In the genomic region with DNA sequence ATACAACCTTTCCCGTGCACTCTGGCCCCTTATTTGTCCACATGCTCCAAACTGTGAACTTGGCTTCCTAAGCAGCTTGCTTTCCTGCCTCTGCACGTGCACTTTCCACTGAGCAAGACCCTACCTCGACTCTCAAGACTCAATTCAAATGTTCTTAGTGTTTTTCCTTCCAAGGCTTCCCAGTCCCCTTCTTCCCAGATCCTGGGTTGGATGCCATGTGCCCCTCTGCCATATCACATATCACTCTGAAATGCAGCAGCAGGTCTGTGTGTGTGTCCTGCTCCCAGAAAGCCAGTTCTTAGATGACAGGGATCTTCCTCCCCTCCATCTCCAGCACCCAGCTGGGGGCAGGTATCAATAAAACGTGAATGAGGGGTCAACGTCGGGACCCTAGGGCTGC, we compare ENCODE assay signal across 21 cellular contexts. TPM values are rescaled to one million over a fixed set of nuclear protein-coding genes. Genes with fewer than 3 reads are reported as not detected.
DNase-seq lines count a peak whose midpoint lies in the region; ATAC-seq and TF ChIP-seq lines count a peak whose summit lies in the region.
"Had no signal": no experiment of that assay in that cellular context is flagged by ENCODE, and none has a peak within 500 bp of the region (broad histone marks: within the 10 kb centered on the region; RNA-seq: fewer than 3 reads in every experiment).

No MANE protein-coding gene starts in this region.

- H3K27me3 Mint-ChIP-seq in activated CD4-positive, alpha-beta T cell treated with anti-CD3 and anti-CD28 coated beads, Interleukin-2, amount 10 ng/mL, durations not matched to agents 7 days and 5 days: no peaks in the 10 kb centered on the region
- H3K27me3 Mint-ChIP-seq in IgD-negative memory B cell (no peaks in the 10 kb centered on the region), brain (no peaks in the 10 kb centered on the region)
- H3K27me3 Mint-ChIP-seq in natural killer cell treated with Interleukin-12 subunit alpha and Interleukin-12 subunit beta and Interleukin-15 and Interleukin-18, amount 100 ng/mL, for 72 hours: no peaks in the 10 kb centered on the region
- H3K27me3 Mint-ChIP-seq: activated naive CD8-positive, alpha-beta T cell treated with anti-CD3 and anti-CD28 coated beads, Interleukin-2, amount 10 ng/mL, durations not matched to agents 7 days and 5 days had no signal

- H3K36me3 Mint-ChIP-seq in activated CD4-positive, alpha-beta T cell treated with anti-CD3 and anti-CD28 coated beads, Interleukin-2, amount 10 ng/mL, durations not matched to agents 7 days and 5 days (ENCODE audit: low read depth): peaks cover 68% of the 10 kb centered on the region
- H3K36me3 Mint-ChIP-seq in IgD-negative memory B cell (peaks cover 30% of the 10 kb centered on the region), brain (peaks cover 77% of the 10 kb centered on the region)
- peaks cover 35% of the 10 kb centered on the region for H3K36me3 Mint-ChIP-seq in natural killer cell treated with Interleukin-12 subunit alpha and Interleukin-12 subunit beta and Interleukin-15 and Interleukin-18, amount 100 ng/mL, for 72 hours

- peaks cover 26% of the 10 kb centered on the region for H3K4me1 Mint-ChIP-seq in activated CD4-positive, alpha-beta T cell treated with anti-CD3 and anti-CD28 coated beads, Interleukin-2, amount 10 ng/mL, durations not matched to agents 7 days and 5 days
- H3K4me1 Mint-ChIP-seq in IgD-negative memory B cell (peaks cover 3 to 9% (median 5%) of the 10 kb centered on the region in 3 donors), brain (peaks cover 14% of the 10 kb centered on the region)
- H3K4me1 Mint-ChIP-seq in natural killer cell treated with Interleukin-12 subunit alpha and Interleukin-12 subunit beta and Interleukin-15 and Interleukin-18, amount 100 ng/mL, for 72 hours (ENCODE audit: low read depth in 2 of 2): peaks cover 12 to 13% of the 10 kb centered on the region in 2 donors

- peaks cover 20% of the 10 kb centered on the region for H3K9me3 Mint-ChIP-seq in activated CD4-positive, alpha-beta T cell treated with anti-CD3 and anti-CD28 coated beads, Interleukin-2, amount 10 ng/mL, durations not matched to agents 7 days and 5 days
- H3K9me3 Mint-ChIP-seq in IgD-negative memory B cell: peaks cover 0 to 2% (median 1%) of the 10 kb centered on the region in 3 donors
- H3K9me3 Mint-ChIP-seq in brain: peaks cover 17 to 37% (median 34%) of the 10 kb centered on the region in 5 experiments
- H3K9me3 Mint-ChIP-seq in natural killer cell treated with Interleukin-12 subunit alpha and Interleukin-12 subunit beta and Interleukin-15 and Interleukin-18, amount 100 ng/mL, for 72 hours: no peaks in the 10 kb centered on the region

- H3K27ac Mint-ChIP-seq in activated CD4-positive, alpha-beta T cell treated with anti-CD3 and anti-CD28 coated beads, Interleukin-2, amount 10 ng/mL, durations not matched to agents 7 days and 5 days: peak overlapping the region; percentile 34
- H3K27ac Mint-ChIP-seq in IgD-negative memory B cell: no peak overlapping the region
- H3K27ac Mint-ChIP-seq in brain: peak overlapping the region in 2 of 5 experiments; percentile 10 to 41
- no peak overlapping the region for H3K27ac Mint-ChIP-seq in natural killer cell treated with Interleukin-12 subunit alpha and Interleukin-12 subunit beta and Interleukin-15 and Interleukin-18, amount 100 ng/mL, for 72 hours
- H3K27ac Mint-ChIP-seq: activated naive CD8-positive, alpha-beta T cell treated with anti-CD3 and anti-CD28 coated beads, Interleukin-2, amount 10 ng/mL, durations not matched to agents 7 days and 5 days had no signal

- no peak for TF ChIP-seq CTCF in brain (conservative IDR thresholded peaks at IDR 0.05)

- ATAC-seq in natural killer cell treated with Interleukin-12 subunit alpha and Interleukin-12 subunit beta and Interleukin-15 and Interleukin-18, amount 100 ng/mL, for 72 hours: no peak
- ATAC-seq: HepG2 had no signal

- POLR2A ChIA-PET in activated CD4-positive, alpha-beta T cell treated with anti-CD3 and anti-CD28 coated beads, Interleukin-2, amount 10 ng/mL, durations not matched to agents 7 days and 5 days (lab: Charles Lee): no interaction called here

- CTCF ChIA-PET in activated CD4-positive, alpha-beta T cell treated with anti-CD3 and anti-CD28 coated beads, Interleukin-2, amount 10 ng/mL, durations not matched to agents 7 days and 5 days (lab: Charles Lee): interaction anchor here (1.1 kb wide), 1 partner anchor 8 kb away, joined by 4 read pairs; no protein-coding TSS in a partner anchor

- H3K4me3 Mint-ChIP-seq in activated CD4-positive, alpha-beta T cell treated with anti-CD3 and anti-CD28 coated beads, Interleukin-2, amount 10 ng/mL, durations not matched to agents 7 days and 5 days: no peak overlapping the region
- H3K4me3 Mint-ChIP-seq in IgD-negative memory B cell: peak overlapping the region in 3 of 4 donors; percentile 29 to 65 (median 36)
- peak overlapping the region; percentile 68 to 90 (median 68) for H3K4me3 Mint-ChIP-seq in brain
- peak overlapping the region; percentile 19 for H3K4me3 Mint-ChIP-seq in natural killer cell treated with Interleukin-12 subunit alpha and Interleukin-12 subunit beta and Interleukin-15 and Interleukin-18, amount 100 ng/mL, for 72 hours
- H3K4me3 Mint-ChIP-seq: activated naive CD8-positive, alpha-beta T cell treated with anti-CD3 and anti-CD28 coated beads, Interleukin-2, amount 10 ng/mL, durations not matched to agents 7 days and 5 days had no signal

- peak; percentile 0 for DNase-seq in activated CD4-positive, alpha-beta T cell treated with anti-CD3 and anti-CD28 coated beads, Interleukin-2, amount 10 ng/mL, durations not matched to agents 7 days and 5 days
- DNase-seq in activated CD4-positive, alpha-beta T cell treated with anti-CD3 and anti-CD28 coated beads for 1 hour: no peak
- no peak for DNase-seq in natural killer cell treated with Interleukin-12 subunit alpha and Interleukin-12 subunit beta and Interleukin-15 and Interleukin-18, amount 100 ng/mL, for 72 hours (ENCODE audit: low spot score)
- DNase-seq in SKM-1 treated with dmso at 0.1 percent for 144 hours (lab: John Stamatoyannopoulos, UW; ENCODE audit: unreplicated experiment) (no peak), inferior parietal cortex (ENCODE audit: extremely low spot score) (no peak), SIG-M5 (lab: John Stamatoyannopoulos, UW) (no peak)
- DNase-seq: activated naive CD8-positive, alpha-beta T cell treated with anti-CD3 and anti-CD28 coated beads, Interleukin-2, amount 10 ng/mL, durations not matched to agents 7 days and 5 days; C1 segment of cervical spinal cord; foreskin fibroblast; hypothalamus; mammary epithelial cell; NCI-H1436; NCI-H69; stimulated activated CD4-positive, alpha-beta T cell treated with anti-CD3 and anti-CD28 coated beads, Interleukin-4, amount 100 ng/mL, for 24 hours; WERI-Rb-1 had no signal

RNA-seq across cellular contexts. Expression of gene ZNF557, which starts 3.0 kb away (rescaled TPM):
- total RNA-seq in activated CD4-positive, alpha-beta T cell treated with anti-CD3 and anti-CD28 coated beads, Interleukin-2, amount 10 ng/mL, durations not matched to agents 7 days and 5 days: 10 to 100 TPM; 19.3 to 20.7 TPM
- polyA plus RNA-seq in IgD-negative memory B cell: 8.5 TPM
- 1.5 TPM for polyA plus RNA-seq in brain (ENCODE audit: insufficient read depth, low read depth, low replicate concordance)
- total RNA-seq in natural killer cell treated with Interleukin-12 subunit alpha and Interleukin-12 subunit beta and Interleukin-15 and Interleukin-18, amount 100 ng/mL, for 72 hours: 10 to 100 TPM; 14.0 to 17.3 TPM

RNA-seq across cellular contexts. Expression of gene MBD3L3, which starts 14.1 kb away (rescaled TPM):
- not detected for total RNA-seq in activated CD4-positive, alpha-beta T cell treated with anti-CD3 and anti-CD28 coated beads, Interleukin-2, amount 10 ng/mL, durations not matched to agents 7 days and 5 days
- polyA plus RNA-seq in IgD-negative memory B cell (not detected), brain (ENCODE audit: insufficient read depth, low read depth, low replicate concordance) (not detected)
- total RNA-seq in natural killer cell treated with Interleukin-12 subunit alpha and Interleukin-12 subunit beta and Interleukin-15 and Interleukin-18, amount 100 ng/mL, for 72 hours: not detected
- total RNA-seq: activated naive CD8-positive, alpha-beta T cell treated with anti-CD3 and anti-CD28 coated beads, Interleukin-2, amount 10 ng/mL, durations not matched to agents 7 days and 5 days; HepG2; kidney epithelial cell; mammary epithelial cell; subcutaneous adipose tissue had no signal
- polyA plus RNA-seq: HepG2, mammary epithelial cell had no signal

RNA-seq across cellular contexts. Expression of gene MBD3L2, which starts 23.4 kb away (rescaled TPM):
- not detected for total RNA-seq in activated CD4-positive, alpha-beta T cell treated with anti-CD3 and anti-CD28 coated beads, Interleukin-2, amount 10 ng/mL, durations not matched to agents 7 days and 5 days
- polyA plus RNA-seq in IgD-negative memory B cell (not detected), brain (ENCODE audit: insufficient read depth, low read depth, low replicate concordance) (not detected)
- not detected for total RNA-seq in natural killer cell treated with Interleukin-12 subunit alpha and Interleukin-12 subunit beta and Interleukin-15 and Interleukin-18, amount 100 ng/mL, for 72 hours
- total RNA-seq: A673; activated naive CD8-positive, alpha-beta T cell treated with anti-CD3 and anti-CD28 coated beads, Interleukin-2, amount 10 ng/mL, durations not matched to agents 7 days and 5 days; HepG2; kidney epithelial cell; mammary epithelial cell; subcutaneous adipose tissue had no signal
- polyA plus RNA-seq: HepG2, mammary epithelial cell had no signal

RNA-seq across cellular contexts. Expression of gene MBD3L4, which starts 32.6 kb away (rescaled TPM):
- not detected for total RNA-seq in activated CD4-positive, alpha-beta T cell treated with anti-CD3 and anti-CD28 coated beads, Interleukin-2, amount 10 ng/mL, durations not matched to agents 7 days and 5 days
- polyA plus RNA-seq in IgD-negative memory B cell (not detected), brain (ENCODE audit: insufficient read depth, low read depth, low replicate concordance) (not detected)
- not detected for total RNA-seq in natural killer cell treated with Interleukin-12 subunit alpha and Interleukin-12 subunit beta and Interleukin-15 and Interleukin-18, amount 100 ng/mL, for 72 hours
- total RNA-seq: A673; activated naive CD8-positive, alpha-beta T cell treated with anti-CD3 and anti-CD28 coated beads, Interleukin-2, amount 10 ng/mL, durations not matched to agents 7 days and 5 days; HepG2; kidney epithelial cell; mammary epithelial cell; subcutaneous adipose tissue had no signal
- polyA plus RNA-seq: HepG2, mammary epithelial cell had no signal

RNA-seq across cellular contexts. Expression of gene MBD3L5, which starts 42.2 kb away (rescaled TPM):
- not detected for total RNA-seq in activated CD4-positive, alpha-beta T cell treated with anti-CD3 and anti-CD28 coated beads, Interleukin-2, amount 10 ng/mL, durations not matched to agents 7 days and 5 days
- polyA plus RNA-seq in IgD-negative memory B cell (not detected), brain (ENCODE audit: insufficient read depth, low read depth, low replicate concordance) (not detected)
- not detected for total RNA-seq in natural killer cell treated with Interleukin-12 subunit alpha and Interleukin-12 subunit beta and Interleukin-15 and Interleukin-18, amount 100 ng/mL, for 72 hours
- total RNA-seq: activated naive CD8-positive, alpha-beta T cell treated with anti-CD3 and anti-CD28 coated beads, Interleukin-2, amount 10 ng/mL, durations not matched to agents 7 days and 5 days; HepG2; kidney epithelial cell; mammary epithelial cell; subcutaneous adipose tissue had no signal
- polyA plus RNA-seq: HepG2 had no signal
